ENCODE assay signal across 1 cellular context in the genomic region with DNA sequence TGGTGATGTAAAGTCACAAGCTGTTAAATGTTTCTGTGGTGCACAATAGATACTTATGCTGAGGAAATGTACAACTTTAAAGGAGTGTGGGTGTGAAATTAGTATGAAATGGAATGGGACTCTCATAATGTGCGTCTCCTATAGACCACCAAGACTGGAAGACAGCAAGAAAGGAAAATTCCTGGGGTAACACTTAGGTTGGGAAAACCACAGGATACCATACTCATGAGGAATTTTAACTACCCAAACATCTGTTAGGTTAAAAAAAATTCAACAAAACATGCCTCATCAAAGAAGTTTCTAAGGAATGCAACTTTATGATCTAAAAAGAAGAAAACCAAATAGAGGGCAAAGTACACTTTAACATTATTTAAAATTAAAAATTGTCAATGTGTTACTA.
TF ChIP-seq lines count a peak whose summit lies in the region.

No MANE protein-coding gene starts in this region.

TF ChIP-seq in SK-N-SH, 30 proteins besides CTCF, POLR2A, EP300 and RAD21 (continued from another document):
- TF ChIP-seq, protein P1, sequence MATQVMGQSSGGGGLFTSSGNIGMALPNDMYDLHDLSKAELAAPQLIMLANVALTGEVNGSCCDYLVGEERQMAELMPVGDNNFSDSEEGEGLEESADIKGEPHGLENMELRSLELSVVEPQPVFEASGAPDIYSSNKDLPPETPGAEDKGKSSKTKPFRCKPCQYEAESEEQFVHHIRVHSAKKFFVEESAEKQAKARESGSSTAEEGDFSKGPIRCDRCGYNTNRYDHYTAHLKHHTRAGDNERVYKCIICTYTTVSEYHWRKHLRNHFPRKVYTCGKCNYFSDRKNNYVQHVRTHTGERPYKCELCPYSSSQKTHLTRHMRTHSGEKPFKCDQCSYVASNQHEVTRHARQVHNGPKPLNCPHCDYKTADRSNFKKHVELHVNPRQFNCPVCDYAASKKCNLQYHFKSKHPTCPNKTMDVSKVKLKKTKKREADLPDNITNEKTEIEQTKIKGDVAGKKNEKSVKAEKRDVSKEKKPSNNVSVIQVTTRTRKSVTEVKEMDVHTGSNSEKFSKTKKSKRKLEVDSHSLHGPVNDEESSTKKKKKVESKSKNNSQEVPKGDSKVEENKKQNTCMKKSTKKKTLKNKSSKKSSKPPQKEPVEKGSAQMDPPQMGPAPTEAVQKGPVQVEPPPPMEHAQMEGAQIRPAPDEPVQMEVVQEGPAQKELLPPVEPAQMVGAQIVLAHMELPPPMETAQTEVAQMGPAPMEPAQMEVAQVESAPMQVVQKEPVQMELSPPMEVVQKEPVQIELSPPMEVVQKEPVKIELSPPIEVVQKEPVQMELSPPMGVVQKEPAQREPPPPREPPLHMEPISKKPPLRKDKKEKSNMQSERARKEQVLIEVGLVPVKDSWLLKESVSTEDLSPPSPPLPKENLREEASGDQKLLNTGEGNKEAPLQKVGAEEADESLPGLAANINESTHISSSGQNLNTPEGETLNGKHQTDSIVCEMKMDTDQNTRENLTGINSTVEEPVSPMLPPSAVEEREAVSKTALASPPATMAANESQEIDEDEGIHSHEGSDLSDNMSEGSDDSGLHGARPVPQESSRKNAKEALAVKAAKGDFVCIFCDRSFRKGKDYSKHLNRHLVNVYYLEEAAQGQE (IDR thresholded peaks at IDR 0.05; ENCODE audit: low read depth, low read length) = no peak
- TF ChIP-seq RCOR1 (IDR thresholded peaks at IDR 0.05; ENCODE audit: low read length) (no peak), YY1 (IDR thresholded peaks at IDR 0.05; ENCODE audit: low read depth) (no peak), GATA2 (CRISPR knock-in tag; IDR thresholded peaks at IDR 0.05) (no peak), EZH2phosphoT487 (IDR thresholded peaks at IDR 0.05; ENCODE audit: borderline replicate concordance, low read depth) (no peak), MEF2A (IDR thresholded peaks at IDR 0.05; ENCODE audit: borderline replicate concordance, low read depth) (0 out of 2 replicates have a peak, but pooled peaks have one; percentile 34), GABPA (IDR thresholded peaks at IDR 0.05; ENCODE audit: low read depth) (no peak), TAF1 (IDR thresholded peaks at IDR 0.05; ENCODE audit: borderline replicate concordance, low read depth, low read length) (no peak), CHD2 (IDR thresholded peaks at IDR 0.05; ENCODE audit: low read length, partially characterized antibody) (no peak), RXRA (IDR thresholded peaks at IDR 0.05; ENCODE audit: borderline replicate concordance, low read depth) (peak; percentile 69; the same call in 1 of the 2 replicates), NFIC (IDR thresholded peaks at IDR 0.05; ENCODE audit: borderline replicate concordance) (peak; percentile 60; the same call in 1 of the 2 replicates), JUND (IDR thresholded peaks at IDR 0.05) (peak; percentile 72), SIN3A (IDR thresholded peaks at IDR 0.05; ENCODE audit: borderline replicate concordance, low read depth, low read length) (no peak)
- TF ChIP-seq, protein P2, sequence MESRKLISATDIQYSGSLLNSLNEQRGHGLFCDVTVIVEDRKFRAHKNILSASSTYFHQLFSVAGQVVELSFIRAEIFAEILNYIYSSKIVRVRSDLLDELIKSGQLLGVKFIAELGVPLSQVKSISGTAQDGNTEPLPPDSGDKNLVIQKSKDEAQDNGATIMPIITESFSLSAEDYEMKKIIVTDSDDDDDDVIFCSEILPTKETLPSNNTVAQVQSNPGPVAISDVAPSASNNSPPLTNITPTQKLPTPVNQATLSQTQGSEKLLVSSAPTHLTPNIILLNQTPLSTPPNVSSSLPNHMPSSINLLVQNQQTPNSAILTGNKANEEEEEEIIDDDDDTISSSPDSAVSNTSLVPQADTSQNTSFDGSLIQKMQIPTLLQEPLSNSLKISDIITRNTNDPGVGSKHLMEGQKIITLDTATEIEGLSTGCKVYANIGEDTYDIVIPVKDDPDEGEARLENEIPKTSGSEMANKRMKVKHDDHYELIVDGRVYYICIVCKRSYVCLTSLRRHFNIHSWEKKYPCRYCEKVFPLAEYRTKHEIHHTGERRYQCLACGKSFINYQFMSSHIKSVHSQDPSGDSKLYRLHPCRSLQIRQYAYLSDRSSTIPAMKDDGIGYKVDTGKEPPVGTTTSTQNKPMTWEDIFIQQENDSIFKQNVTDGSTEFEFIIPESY (IDR thresholded peaks at IDR 0.05; ENCODE audit: borderline replicate concordance, low read depth) = no peak
- TF ChIP-seq, protein P3, sequence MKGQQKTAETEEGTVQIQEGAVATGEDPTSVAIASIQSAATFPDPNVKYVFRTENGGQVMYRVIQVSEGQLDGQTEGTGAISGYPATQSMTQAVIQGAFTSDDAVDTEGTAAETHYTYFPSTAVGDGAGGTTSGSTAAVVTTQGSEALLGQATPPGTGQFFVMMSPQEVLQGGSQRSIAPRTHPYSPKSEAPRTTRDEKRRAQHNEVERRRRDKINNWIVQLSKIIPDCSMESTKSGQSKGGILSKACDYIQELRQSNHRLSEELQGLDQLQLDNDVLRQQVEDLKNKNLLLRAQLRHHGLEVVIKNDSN (IDR thresholded peaks at IDR 0.05; ENCODE audit: borderline replicate concordance, low read depth) = no peak
- TF ChIP-seq, protein P4, sequence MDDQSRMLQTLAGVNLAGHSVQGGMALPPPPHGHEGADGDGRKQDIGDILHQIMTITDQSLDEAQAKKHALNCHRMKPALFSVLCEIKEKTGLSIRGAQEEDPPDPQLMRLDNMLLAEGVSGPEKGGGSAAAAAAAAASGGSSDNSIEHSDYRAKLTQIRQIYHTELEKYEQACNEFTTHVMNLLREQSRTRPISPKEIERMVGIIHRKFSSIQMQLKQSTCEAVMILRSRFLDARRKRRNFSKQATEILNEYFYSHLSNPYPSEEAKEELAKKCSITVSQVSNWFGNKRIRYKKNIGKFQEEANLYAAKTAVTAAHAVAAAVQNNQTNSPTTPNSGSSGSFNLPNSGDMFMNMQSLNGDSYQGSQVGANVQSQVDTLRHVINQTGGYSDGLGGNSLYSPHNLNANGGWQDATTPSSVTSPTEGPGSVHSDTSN (IDR thresholded peaks at IDR 0.05) = peak; percentile 41; the same call in 1 of the 2 replicates
- TF ChIP-seq, protein P5, sequence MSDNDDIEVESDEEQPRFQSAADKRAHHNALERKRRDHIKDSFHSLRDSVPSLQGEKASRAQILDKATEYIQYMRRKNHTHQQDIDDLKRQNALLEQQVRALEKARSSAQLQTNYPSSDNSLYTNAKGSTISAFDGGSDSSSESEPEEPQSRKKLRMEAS (IDR thresholded peaks at IDR 0.05; ENCODE audit: low read depth) = no peak
